ENCODE assay signal across 8 cellular contexts in genomic region chr3:49428697-49429100, GRCh38. TPM values are rescaled to one million over a fixed set of nuclear protein-coding genes. Genes with fewer than 3 reads are reported as not detected.
A peak's percentile ranks its signal among the peaks of the same experiment; 100 is the strongest.
DNase-seq lines count a peak whose midpoint lies in the region; ATAC-seq, FAIRE-seq and TF ChIP-seq lines count a peak whose summit lies in the region.

No MANE protein-coding gene starts in this region.

- peak overlapping the region; percentile 87 for H3K27ac ChIP-seq in right cardiac atrium (ENCODE audit: low read length)
- H3K27ac ChIP-seq in small intestine (ENCODE audit: low read depth in 1 of 2, low read length in 1 of 2): peak overlapping the region; percentile 65 to 98

- H3K36me3 ChIP-seq in small intestine (ENCODE audit: control insufficient read depth in 2 of 2, insufficient read depth in 2 of 2, low read length in 2 of 2): peaks cover 0 to 2% of the 10 kb centered on the region in 2 donors

- peak overlapping the region; percentile 91 for H3K27ac Mint-ChIP-seq in activated naive CD4-positive, alpha-beta T cell treated with anti-CD3 and anti-CD28 coated beads, Interleukin-2, amount 50 U/mL, for 24 hours
- H3K27ac Mint-ChIP-seq in activated B cell treated with CpG ODN at 0.5 μM for 24 hours: peak overlapping the region; percentile 96

- H3K27me3 ChIP-seq in right cardiac atrium (ENCODE audit: control insufficient read depth, insufficient read depth) (no peaks in the 10 kb centered on the region), small intestine (ENCODE audit: control insufficient read depth in 2 of 2, insufficient read depth in 2 of 2, low read length in 2 of 2) (no peaks in the 10 kb centered on the region)

- DNase-seq in activated naive CD4-positive, alpha-beta T cell treated with Interleukin-2 at 50 U/mL for 16 hours: no peak
- DNase-seq in activated B cell treated with CpG ODN at 0.5 μM for 24 hours (no peak), right cardiac atrium (no peak), small intestine (no peak)
- DNase-seq in effector CD4-positive, alpha-beta T cell: no peak
- no peak for DNase-seq in activated CD8-positive, alpha-beta memory T cell treated with anti-CD3 and anti-CD28 coated beads, Interleukin-2, amount 50 U/mL, for 48 hours

- WGBS in right cardiac atrium: 6% methylated on average over 13 of the region's 13 CpGs
- 2 to 4% (median 4%) methylated on average over 12 to 13 of the region's 13 CpGs for WGBS in small intestine, 3 donors

- intact Hi-C loops in activated B cell treated with CpG ODN at 0.5 μM for 24 hours (cut with micrococcal nuclease) (loop anchor here (1.0 to 5.0 kb wide), 8 partner anchors 12 to 499 kb away; partner anchors contain the start of genes DAG1, MON1A, TCTA and USP4), right cardiac atrium (cut with DNase I) (no loop called here)

- H3K9me3 ChIP-seq in right cardiac atrium (ENCODE audit: control insufficient read depth, low read length): no peaks in the 10 kb centered on the region
- no peaks in the 10 kb centered on the region for H3K9me3 ChIP-seq in small intestine (ENCODE audit: control insufficient read depth, low read depth)

- H3K4me3 ChIP-seq in right cardiac atrium (ENCODE audit: low read length) (peak overlapping the region; percentile 57), small intestine (ENCODE audit: low read depth in 1 of 2, low read length in 2 of 2) (peak overlapping the region; percentile 52 to 76)

- CTCF ChIA-PET in activated B cell treated with CpG ODN at 0.5 μM for 24 hours (lab: Charles Lee): interaction anchor here (0.8 to 1.1 kb wide), 5 partner anchors 16 to 88 kb away, joined by 3 to 8 read pairs (median 5); partner anchors contain the start of gene USP4

- no peak for FAIRE-seq in small intestine (lab: Jason Lieb, UNC)

- no peaks in the 10 kb centered on the region for H3K9me3 Mint-ChIP-seq in activated naive CD4-positive, alpha-beta T cell treated with anti-CD3 and anti-CD28 coated beads, Interleukin-2, amount 50 U/mL, for 24 hours
- H3K9me3 Mint-ChIP-seq in activated B cell treated with CpG ODN at 0.5 μM for 24 hours: no peaks in the 10 kb centered on the region

- no peaks in the 10 kb centered on the region for H3K4me1 ChIP-seq in right cardiac atrium (ENCODE audit: control insufficient read depth, insufficient read depth, low read length)
- no peaks in the 10 kb centered on the region for H3K4me1 ChIP-seq in small intestine (ENCODE audit: control insufficient read depth in 2 of 2, insufficient read depth in 1 of 2, low read depth in 1 of 2, low read length in 1 of 2)

- no peak for TF ChIP-seq CTCF in activated B cell treated with CpG ODN at 0.5 μM for 24 hours (IDR thresholded peaks at IDR 0.05)

- peak overlapping the region; percentile 94 for H3K4me3 Mint-ChIP-seq in activated naive CD4-positive, alpha-beta T cell treated with anti-CD3 and anti-CD28 coated beads, Interleukin-2, amount 50 U/mL, for 24 hours
- peak overlapping the region; percentile 92 for H3K4me3 Mint-ChIP-seq in activated B cell treated with CpG ODN at 0.5 μM for 24 hours

- POLR2A ChIA-PET in activated B cell treated with CpG ODN at 0.5 μM for 24 hours (lab: Charles Lee): interaction anchor here (0.6 to 2.9 kb wide), 21 partner anchors 13 to 600 kb away, joined by 3 to 69 read pairs (median 7); partner anchors contain the start of genes DAG1, GPX1, QRICH1 and RHOA

- peaks cover 26% of the 10 kb centered on the region for H3K4me1 Mint-ChIP-seq in activated naive CD4-positive, alpha-beta T cell treated with anti-CD3 and anti-CD28 coated beads, Interleukin-2, amount 50 U/mL, for 24 hours
- peaks cover 17% of the 10 kb centered on the region for H3K4me1 Mint-ChIP-seq in activated B cell treated with CpG ODN at 0.5 μM for 24 hours

- ATAC-seq in activated B cell treated with CpG ODN at 0.5 μM for 24 hours (ENCODE audit: low read depth): peak; percentile 1
- peak; percentile 1 to 3 for ATAC-seq in right cardiac atrium
- ATAC-seq in HG02571 (IDR thresholded peaks at IDR 0.05; ENCODE audit: unreplicated experiment): no peak

- peaks cover 2% of the 10 kb centered on the region for H3K36me3 Mint-ChIP-seq in activated naive CD4-positive, alpha-beta T cell treated with anti-CD3 and anti-CD28 coated beads, Interleukin-2, amount 50 U/mL, for 24 hours
- H3K36me3 Mint-ChIP-seq in activated B cell treated with CpG ODN at 0.5 μM for 24 hours (ENCODE audit: low read depth): peaks cover 20% of the 10 kb centered on the region

- no peaks in the 10 kb centered on the region for H3K27me3 Mint-ChIP-seq in activated naive CD4-positive, alpha-beta T cell treated with anti-CD3 and anti-CD28 coated beads, Interleukin-2, amount 50 U/mL, for 24 hours
- H3K27me3 Mint-ChIP-seq in activated B cell treated with CpG ODN at 0.5 μM for 24 hours: no peaks in the 10 kb centered on the region

RNA-seq across cellular contexts. Expression of gene NICN1, which starts 0.4 kb away (rescaled TPM):
- total RNA-seq in activated B cell treated with CpG ODN at 0.5 μM for 24 hours (14.4 and 18.0 TPM in 2 replicates), right cardiac atrium (10 to 100 TPM in 3 of 4 donors, 1 to 10 TPM in 1; 7.5 to 19.4 (median 18.4) TPM)
- polyA plus RNA-seq in right cardiac atrium (13.3 TPM), small intestine (1 to 10 TPM; 2.2 to 8.5 (median 2.2) TPM)

RNA-seq across cellular contexts. Expression of gene AMT, which starts 6.4 kb away (rescaled TPM):
- total RNA-seq in activated B cell treated with CpG ODN at 0.5 μM for 24 hours (7.0 and 7.3 TPM in 2 replicates), right cardiac atrium (10 to 100 TPM; 17.4 to 33.7 (median 29.6) TPM)
- polyA plus RNA-seq in right cardiac atrium (20.0 TPM), small intestine (10 to 100 TPM; 15.4 to 34.9 (median 20.0) TPM)

RNA-seq across cellular contexts. Expression of gene TCTA, which starts 16.5 kb away (rescaled TPM):
- total RNA-seq in activated B cell treated with CpG ODN at 0.5 μM for 24 hours: 26.4 and 32.2 TPM in 2 replicates
- 10 to 100 TPM; 15.5 to 21.4 (median 19.0) TPM for total RNA-seq in right cardiac atrium
- polyA plus RNA-seq in right cardiac atrium: 19.4 TPM
- polyA plus RNA-seq in small intestine: 10 to 100 TPM; 31.1 to 41.8 (median 33.3) TPM

RNA-seq across cellular contexts. Expression of gene RHOA, which starts 16.9 kb away (rescaled TPM):
- total RNA-seq in activated B cell treated with CpG ODN at 0.5 μM for 24 hours (399 and 425 TPM in 2 replicates), right cardiac atrium (100 to 1,000 TPM; 217 to 310 (median 265) TPM)
- polyA plus RNA-seq in right cardiac atrium (142 TPM), small intestine (100 to 1,000 TPM; 357 to 371 (median 368) TPM)

RNA-seq across cellular contexts. Expression of gene DAG1, which starts 41.4 kb away (rescaled TPM):
- total RNA-seq in activated B cell treated with CpG ODN at 0.5 μM for 24 hours (18.5 and 19.7 TPM in 2 replicates), right cardiac atrium (100 to 1,000 TPM; 113 to 141 (median 121) TPM)
- polyA plus RNA-seq in right cardiac atrium (64.0 TPM), small intestine (10 to 100 TPM in 1 of 3 donors, 1 to 10 TPM in 2; 3.8 to 42.6 (median 5.7) TPM)
